8 cellular contexts compared by ENCODE assay signal in the genomic region with DNA sequence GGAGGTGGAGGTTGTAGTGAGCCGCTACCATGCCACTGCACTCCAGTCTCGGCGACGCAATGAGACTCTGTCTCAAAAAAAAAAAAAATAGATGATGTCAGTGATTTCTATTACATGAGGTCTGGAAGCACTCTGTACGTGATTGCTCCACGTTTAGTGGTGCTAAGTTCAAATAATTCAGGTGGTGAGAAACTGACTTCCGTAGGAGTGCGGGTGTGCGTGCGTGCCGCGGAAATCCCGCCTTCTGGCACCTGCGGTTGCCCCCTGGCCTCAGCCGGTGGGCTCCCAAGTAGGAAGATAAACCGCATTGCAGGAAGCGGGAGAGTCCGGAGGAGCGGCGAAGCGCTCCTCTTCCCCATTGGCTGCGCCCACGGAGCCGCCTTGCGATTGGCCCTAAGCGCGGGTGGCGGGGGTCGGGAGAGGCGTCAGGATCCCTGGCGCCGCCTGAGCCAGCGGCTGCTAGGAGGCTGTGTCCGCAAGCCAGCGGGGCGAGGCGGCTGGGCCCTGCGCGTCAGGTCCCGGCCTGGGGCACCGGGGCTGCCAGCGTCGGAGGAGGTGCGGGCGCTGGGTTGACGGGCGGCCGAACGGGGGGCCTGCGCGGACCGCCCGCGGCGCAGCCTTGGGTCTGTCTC. TPM values are rescaled to one million over a fixed set of nuclear protein-coding genes. Genes with fewer than 3 reads are reported as not detected.
A peak's percentile ranks its signal among the peaks of the same experiment; 100 is the strongest.
DNase-seq lines count a peak whose midpoint lies in the region; ATAC-seq and TF ChIP-seq lines count a peak whose summit lies in the region.
"Not testable (repeated sequence)": the region's sequence is repeated elsewhere in the genome, so short reads cannot be mapped to it uniquely, and the experiment has no call there.

No MANE protein-coding gene starts in this region.

- H3K27ac ChIP-seq in coronary artery; skeletal muscle tissue (ENCODE audit: low read depth, low read length): not testable (repeated sequence)
- H3K27ac ChIP-seq in vagina, result peak overlapping the region; percentile 39

- intact Hi-C loops in left colon (cut with DNase I, micrococcal nuclease); vagina (cut with DNase I): not testable (repeated sequence)

- not testable (repeated sequence) for H3K36me3 ChIP-seq in skeletal muscle tissue (ENCODE audit: control insufficient read depth in 3 of 3, insufficient read depth in 3 of 3, low read length in 3 of 3); vagina

- in situ Hi-C loops in GM13977 (cut with MboI; ENCODE audit: low pct_unique_long_range_greater_than_20kb, low sequenced_read_pairs, unreplicated experiment), result not testable (repeated sequence)

- not testable (repeated sequence) for H3K9ac ChIP-seq in skeletal muscle tissue (ENCODE audit: low read depth in 1 of 3, low read length in 3 of 3)

- ATAC-seq in HG02973 (IDR thresholded peaks at IDR 0.05; ENCODE audit: unreplicated experiment) (peak; percentile 77), left colon (peak; percentile 74)

- not testable (repeated sequence) for TF ChIP-seq POLR2A in vagina (IDR thresholded peaks at IDR 0.05)

- H3K4me1 ChIP-seq in skeletal muscle tissue (ENCODE audit: control insufficient read depth in 3 of 3, insufficient read depth in 3 of 3, low read length in 3 of 3); vagina: not testable (repeated sequence)

- DNase-seq in GM13977 (ENCODE audit: low spot score) (peak; percentile 6), NCI-H526 treated with DMSO at 0.1 percent for 48 hours (lab: John Stamatoyannopoulos, UW) (peak; percentile 38), left colon (peak in 1 of 2 donors; percentile 30)
- peak; percentile 45 for DNase-seq in activated CD8-positive, alpha-beta memory T cell treated with anti-CD3 and anti-CD28 coated beads, Interleukin-2, amount 50 U/mL, for 4 hours
- DNase-seq in coronary artery (ENCODE audit: low spot score); vagina (ENCODE audit: extremely low spot score in 2 of 2): not testable (repeated sequence)

- H3K9me3 ChIP-seq in skeletal muscle tissue (ENCODE audit: control insufficient read depth in 3 of 3, low read length in 3 of 3); vagina: not testable (repeated sequence)

- H3K4me3 ChIP-seq in coronary artery (peak overlapping the region; percentile 69), skeletal muscle tissue (ENCODE audit: low read length in 3 of 3) (peak overlapping the region; percentile 15 to 52 (median 49)), vagina (peak overlapping the region; percentile 43 to 47)

- TF ChIP-seq CTCF in GM13977 (IDR thresholded peaks at IDR 0.05; ENCODE audit: extremely low read depth, insufficient read depth, missing control alignments); coronary artery (IDR thresholded peaks at IDR 0.05); vagina (IDR thresholded peaks at IDR 0.05): not testable (repeated sequence)

- H3K27me3 ChIP-seq in skeletal muscle tissue (ENCODE audit: control insufficient read depth in 3 of 3, insufficient read depth in 3 of 3, low read length in 3 of 3); vagina: not testable (repeated sequence)

RNA-seq across cellular contexts. Expression of a gene that starts 28.9 kb away (rescaled TPM):
- 10 to 100 TPM; 17.5 to 19.1 TPM for total RNA-seq in left colon
- total RNA-seq in skeletal muscle tissue, result 3.7 TPM
- total RNA-seq in vagina, result 10.6 TPM
